ENCODE assay signal across 1 cellular context in the genomic region with DNA sequence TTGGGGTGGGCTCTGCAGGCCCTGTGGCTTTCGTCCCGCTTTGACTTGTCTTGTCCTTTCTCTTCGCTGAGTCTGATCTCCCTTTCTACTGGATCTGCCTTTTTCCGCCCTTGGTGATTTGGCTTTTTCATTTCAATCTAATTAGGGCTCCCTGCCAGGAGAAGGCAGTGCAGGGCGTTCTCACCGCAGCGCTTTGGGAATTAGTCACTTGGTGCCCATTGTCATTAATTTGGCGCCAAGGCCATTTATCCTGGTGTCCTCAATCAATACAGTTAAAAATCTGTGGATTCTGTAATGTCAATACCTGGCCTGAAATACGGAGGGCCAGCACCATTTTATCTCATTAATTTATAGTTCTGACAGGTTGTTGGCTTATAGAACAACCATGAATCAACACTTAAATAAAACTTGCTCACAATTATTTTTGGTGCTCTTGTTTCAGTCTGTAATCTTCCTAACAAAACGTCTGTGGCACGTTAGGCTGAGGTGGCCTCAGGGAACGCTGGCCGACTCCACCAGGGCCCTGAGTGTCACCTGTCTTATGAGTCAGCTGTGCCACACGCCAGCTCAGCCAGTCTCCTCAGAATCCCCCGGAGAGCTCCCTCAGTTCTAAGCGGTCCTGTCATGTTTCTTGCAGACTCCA.
A peak's percentile ranks its signal among the peaks of the same experiment; 100 is the strongest.
TF ChIP-seq lines count a peak whose summit lies in the region.

No MANE protein-coding gene starts in this region.

TF ChIP-seq in HEK293, 187 proteins besides CTCF, POLR2A, EP300 and RAD21 (continued from another document and continues in another):
- TF ChIP-seq, protein P1, sequence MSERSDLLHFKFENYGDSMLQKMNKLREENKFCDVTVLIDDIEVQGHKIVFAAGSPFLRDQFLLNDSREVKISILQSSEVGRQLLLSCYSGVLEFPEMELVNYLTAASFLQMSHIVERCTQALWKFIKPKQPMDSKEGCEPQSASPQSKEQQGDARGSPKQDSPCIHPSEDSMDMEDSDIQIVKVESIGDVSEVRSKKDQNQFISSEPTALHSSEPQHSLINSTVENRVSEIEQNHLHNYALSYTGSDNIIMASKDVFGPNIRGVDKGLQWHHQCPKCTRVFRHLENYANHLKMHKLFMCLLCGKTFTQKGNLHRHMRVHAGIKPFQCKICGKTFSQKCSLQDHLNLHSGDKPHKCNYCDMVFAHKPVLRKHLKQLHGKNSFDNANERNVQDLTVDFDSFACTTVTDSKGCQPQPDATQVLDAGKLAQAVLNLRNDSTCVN (tag by site-specific recombination; optimal IDR thresholded peaks at IDR 0.05), result no peak
- TF ChIP-seq, protein P2, sequence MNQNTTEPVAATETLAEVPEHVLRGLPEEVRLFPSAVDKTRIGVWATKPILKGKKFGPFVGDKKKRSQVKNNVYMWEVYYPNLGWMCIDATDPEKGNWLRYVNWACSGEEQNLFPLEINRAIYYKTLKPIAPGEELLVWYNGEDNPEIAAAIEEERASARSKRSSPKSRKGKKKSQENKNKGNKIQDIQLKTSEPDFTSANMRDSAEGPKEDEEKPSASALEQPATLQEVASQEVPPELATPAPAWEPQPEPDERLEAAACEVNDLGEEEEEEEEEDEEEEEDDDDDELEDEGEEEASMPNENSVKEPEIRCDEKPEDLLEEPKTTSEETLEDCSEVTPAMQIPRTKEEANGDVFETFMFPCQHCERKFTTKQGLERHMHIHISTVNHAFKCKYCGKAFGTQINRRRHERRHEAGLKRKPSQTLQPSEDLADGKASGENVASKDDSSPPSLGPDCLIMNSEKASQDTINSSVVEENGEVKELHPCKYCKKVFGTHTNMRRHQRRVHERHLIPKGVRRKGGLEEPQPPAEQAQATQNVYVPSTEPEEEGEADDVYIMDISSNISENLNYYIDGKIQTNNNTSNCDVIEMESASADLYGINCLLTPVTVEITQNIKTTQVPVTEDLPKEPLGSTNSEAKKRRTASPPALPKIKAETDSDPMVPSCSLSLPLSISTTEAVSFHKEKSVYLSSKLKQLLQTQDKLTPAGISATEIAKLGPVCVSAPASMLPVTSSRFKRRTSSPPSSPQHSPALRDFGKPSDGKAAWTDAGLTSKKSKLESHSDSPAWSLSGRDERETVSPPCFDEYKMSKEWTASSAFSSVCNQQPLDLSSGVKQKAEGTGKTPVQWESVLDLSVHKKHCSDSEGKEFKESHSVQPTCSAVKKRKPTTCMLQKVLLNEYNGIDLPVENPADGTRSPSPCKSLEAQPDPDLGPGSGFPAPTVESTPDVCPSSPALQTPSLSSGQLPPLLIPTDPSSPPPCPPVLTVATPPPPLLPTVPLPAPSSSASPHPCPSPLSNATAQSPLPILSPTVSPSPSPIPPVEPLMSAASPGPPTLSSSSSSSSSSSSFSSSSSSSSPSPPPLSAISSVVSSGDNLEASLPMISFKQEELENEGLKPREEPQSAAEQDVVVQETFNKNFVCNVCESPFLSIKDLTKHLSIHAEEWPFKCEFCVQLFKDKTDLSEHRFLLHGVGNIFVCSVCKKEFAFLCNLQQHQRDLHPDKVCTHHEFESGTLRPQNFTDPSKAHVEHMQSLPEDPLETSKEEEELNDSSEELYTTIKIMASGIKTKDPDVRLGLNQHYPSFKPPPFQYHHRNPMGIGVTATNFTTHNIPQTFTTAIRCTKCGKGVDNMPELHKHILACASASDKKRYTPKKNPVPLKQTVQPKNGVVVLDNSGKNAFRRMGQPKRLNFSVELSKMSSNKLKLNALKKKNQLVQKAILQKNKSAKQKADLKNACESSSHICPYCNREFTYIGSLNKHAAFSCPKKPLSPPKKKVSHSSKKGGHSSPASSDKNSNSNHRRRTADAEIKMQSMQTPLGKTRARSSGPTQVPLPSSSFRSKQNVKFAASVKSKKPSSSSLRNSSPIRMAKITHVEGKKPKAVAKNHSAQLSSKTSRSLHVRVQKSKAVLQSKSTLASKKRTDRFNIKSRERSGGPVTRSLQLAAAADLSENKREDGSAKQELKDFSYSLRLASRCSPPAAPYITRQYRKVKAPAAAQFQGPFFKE (tag by site-specific recombination; IDR thresholded peaks at IDR 0.05; ENCODE audit: borderline replicate concordance), result no peak
- TF ChIP-seq, protein P3, sequence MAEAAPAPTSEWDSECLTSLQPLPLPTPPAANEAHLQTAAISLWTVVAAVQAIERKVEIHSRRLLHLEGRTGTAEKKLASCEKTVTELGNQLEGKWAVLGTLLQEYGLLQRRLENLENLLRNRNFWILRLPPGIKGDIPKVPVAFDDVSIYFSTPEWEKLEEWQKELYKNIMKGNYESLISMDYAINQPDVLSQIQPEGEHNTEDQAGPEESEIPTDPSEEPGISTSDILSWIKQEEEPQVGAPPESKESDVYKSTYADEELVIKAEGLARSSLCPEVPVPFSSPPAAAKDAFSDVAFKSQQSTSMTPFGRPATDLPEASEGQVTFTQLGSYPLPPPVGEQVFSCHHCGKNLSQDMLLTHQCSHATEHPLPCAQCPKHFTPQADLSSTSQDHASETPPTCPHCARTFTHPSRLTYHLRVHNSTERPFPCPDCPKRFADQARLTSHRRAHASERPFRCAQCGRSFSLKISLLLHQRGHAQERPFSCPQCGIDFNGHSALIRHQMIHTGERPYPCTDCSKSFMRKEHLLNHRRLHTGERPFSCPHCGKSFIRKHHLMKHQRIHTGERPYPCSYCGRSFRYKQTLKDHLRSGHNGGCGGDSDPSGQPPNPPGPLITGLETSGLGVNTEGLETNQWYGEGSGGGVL (tag by site-specific recombination; IDR thresholded peaks at IDR 0.05), result no peak
- TF ChIP-seq, protein P4, sequence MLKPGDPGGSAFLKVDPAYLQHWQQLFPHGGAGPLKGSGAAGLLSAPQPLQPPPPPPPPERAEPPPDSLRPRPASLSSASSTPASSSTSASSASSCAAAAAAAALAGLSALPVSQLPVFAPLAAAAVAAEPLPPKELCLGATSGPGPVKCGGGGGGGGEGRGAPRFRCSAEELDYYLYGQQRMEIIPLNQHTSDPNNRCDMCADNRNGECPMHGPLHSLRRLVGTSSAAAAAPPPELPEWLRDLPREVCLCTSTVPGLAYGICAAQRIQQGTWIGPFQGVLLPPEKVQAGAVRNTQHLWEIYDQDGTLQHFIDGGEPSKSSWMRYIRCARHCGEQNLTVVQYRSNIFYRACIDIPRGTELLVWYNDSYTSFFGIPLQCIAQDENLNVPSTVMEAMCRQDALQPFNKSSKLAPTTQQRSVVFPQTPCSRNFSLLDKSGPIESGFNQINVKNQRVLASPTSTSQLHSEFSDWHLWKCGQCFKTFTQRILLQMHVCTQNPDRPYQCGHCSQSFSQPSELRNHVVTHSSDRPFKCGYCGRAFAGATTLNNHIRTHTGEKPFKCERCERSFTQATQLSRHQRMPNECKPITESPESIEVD (tag by site-specific recombination; IDR thresholded peaks at IDR 0.05), result peak; percentile 74
- TF ChIP-seq ZXDB (tag by site-specific recombination; IDR thresholded peaks at IDR 0.05), result no peak
- no peak for TF ChIP-seq SP2 (tag by site-specific recombination; IDR thresholded peaks at IDR 0.05)
- peak; percentile 54; the same call in 1 of the 2 replicates for TF ChIP-seq ZSCAN30 (tag by site-specific recombination; IDR thresholded peaks at IDR 0.05)
- no peak for TF ChIP-seq ZNF248 (tag by site-specific recombination; IDR thresholded peaks at IDR 0.05)
- TF ChIP-seq OSR2 (tag by site-specific recombination; IDR thresholded peaks at IDR 0.05), result peak; percentile 51
- TF ChIP-seq, protein P5, sequence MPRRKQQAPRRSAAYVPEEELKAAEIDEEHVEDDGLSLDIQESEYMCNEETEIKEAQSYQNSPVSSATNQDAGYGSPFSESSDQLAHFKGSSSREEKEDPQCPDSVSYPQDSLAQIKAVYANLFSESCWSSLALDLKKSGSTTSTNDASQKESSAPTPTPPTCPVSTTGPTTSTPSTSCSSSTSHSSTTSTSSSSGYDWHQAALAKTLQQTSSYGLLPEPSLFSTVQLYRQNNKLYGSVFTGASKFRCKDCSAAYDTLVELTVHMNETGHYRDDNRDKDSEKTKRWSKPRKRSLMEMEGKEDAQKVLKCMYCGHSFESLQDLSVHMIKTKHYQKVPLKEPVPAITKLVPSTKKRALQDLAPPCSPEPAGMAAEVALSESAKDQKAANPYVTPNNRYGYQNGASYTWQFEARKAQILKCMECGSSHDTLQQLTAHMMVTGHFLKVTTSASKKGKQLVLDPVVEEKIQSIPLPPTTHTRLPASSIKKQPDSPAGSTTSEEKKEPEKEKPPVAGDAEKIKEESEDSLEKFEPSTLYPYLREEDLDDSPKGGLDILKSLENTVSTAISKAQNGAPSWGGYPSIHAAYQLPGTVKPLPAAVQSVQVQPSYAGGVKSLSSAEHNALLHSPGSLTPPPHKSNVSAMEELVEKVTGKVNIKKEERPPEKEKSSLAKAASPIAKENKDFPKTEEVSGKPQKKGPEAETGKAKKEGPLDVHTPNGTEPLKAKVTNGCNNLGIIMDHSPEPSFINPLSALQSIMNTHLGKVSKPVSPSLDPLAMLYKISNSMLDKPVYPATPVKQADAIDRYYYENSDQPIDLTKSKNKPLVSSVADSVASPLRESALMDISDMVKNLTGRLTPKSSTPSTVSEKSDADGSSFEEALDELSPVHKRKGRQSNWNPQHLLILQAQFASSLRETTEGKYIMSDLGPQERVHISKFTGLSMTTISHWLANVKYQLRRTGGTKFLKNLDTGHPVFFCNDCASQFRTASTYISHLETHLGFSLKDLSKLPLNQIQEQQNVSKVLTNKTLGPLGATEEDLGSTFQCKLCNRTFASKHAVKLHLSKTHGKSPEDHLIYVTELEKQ (tag by site-specific recombination; IDR thresholded peaks at IDR 0.05; ENCODE audit: borderline replicate concordance), result peak; percentile 80; the same call in 1 of the 2 replicates
- TF ChIP-seq, protein P6, sequence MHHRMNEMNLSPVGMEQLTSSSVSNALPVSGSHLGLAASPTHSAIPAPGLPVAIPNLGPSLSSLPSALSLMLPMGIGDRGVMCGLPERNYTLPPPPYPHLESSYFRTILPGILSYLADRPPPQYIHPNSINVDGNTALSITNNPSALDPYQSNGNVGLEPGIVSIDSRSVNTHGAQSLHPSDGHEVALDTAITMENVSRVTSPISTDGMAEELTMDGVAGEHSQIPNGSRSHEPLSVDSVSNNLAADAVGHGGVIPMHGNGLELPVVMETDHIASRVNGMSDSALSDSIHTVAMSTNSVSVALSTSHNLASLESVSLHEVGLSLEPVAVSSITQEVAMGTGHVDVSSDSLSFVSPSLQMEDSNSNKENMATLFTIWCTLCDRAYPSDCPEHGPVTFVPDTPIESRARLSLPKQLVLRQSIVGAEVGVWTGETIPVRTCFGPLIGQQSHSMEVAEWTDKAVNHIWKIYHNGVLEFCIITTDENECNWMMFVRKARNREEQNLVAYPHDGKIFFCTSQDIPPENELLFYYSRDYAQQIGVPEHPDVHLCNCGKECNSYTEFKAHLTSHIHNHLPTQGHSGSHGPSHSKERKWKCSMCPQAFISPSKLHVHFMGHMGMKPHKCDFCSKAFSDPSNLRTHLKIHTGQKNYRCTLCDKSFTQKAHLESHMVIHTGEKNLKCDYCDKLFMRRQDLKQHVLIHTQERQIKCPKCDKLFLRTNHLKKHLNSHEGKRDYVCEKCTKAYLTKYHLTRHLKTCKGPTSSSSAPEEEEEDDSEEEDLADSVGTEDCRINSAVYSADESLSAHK (tag by site-specific recombination; IDR thresholded peaks at IDR 0.05), result no peak
- TF ChIP-seq, protein P7, sequence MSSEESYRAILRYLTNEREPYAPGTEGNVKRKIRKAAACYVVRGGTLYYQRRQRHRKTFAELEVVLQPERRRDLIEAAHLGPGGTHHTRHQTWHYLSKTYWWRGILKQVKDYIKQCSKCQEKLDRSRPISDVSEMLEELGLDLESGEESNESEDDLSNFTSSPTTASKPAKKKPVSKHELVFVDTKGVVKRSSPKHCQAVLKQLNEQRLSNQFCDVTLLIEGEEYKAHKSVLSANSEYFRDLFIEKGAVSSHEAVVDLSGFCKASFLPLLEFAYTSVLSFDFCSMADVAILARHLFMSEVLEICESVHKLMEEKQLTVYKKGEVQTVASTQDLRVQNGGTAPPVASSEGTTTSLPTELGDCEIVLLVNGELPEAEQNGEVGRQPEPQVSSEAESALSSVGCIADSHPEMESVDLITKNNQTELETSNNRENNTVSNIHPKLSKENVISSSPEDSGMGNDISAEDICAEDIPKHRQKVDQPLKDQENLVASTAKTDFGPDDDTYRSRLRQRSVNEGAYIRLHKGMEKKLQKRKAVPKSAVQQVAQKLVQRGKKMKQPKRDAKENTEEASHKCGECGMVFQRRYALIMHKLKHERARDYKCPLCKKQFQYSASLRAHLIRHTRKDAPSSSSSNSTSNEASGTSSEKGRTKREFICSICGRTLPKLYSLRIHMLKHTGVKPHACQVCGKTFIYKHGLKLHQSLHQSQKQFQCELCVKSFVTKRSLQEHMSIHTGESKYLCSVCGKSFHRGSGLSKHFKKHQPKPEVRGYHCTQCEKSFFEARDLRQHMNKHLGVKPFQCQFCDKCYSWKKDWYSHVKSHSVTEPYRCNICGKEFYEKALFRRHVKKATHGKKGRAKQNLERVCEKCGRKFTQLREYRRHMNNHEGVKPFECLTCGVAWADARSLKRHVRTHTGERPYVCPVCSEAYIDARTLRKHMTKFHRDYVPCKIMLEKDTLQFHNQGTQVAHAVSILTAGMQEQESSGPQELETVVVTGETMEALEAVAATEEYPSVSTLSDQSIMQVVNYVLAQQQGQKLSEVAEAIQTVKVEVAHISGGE (tag by site-specific recombination; conservative IDR thresholded peaks at IDR 0.05; ENCODE audit: low read depth), result no peak
- TF ChIP-seq ZNF394 (tag by site-specific recombination; IDR thresholded peaks at IDR 0.05; ENCODE audit: borderline replicate concordance), result peak; percentile 34; the same call in 1 of the 2 replicates
- peak; percentile 81 for TF ChIP-seq FEZF1 (tag by site-specific recombination; IDR thresholded peaks at IDR 0.05)
- no peak for TF ChIP-seq ZNF19 (tag by site-specific recombination; IDR thresholded peaks at IDR 0.05; ENCODE audit: low read depth)
- TF ChIP-seq, protein P8, sequence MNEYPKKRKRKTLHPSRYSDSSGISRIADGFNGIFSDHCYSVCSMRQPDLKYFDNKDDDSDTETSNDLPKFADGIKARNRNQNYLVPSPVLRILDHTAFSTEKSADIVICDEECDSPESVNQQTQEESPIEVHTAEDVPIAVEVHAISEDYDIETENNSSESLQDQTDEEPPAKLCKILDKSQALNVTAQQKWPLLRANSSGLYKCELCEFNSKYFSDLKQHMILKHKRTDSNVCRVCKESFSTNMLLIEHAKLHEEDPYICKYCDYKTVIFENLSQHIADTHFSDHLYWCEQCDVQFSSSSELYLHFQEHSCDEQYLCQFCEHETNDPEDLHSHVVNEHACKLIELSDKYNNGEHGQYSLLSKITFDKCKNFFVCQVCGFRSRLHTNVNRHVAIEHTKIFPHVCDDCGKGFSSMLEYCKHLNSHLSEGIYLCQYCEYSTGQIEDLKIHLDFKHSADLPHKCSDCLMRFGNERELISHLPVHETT (tag by site-specific recombination; IDR thresholded peaks at IDR 0.05), result peak; percentile 67; the same call in 1 of the 2 replicates
- TF ChIP-seq ZFP69B (tag by site-specific recombination; IDR thresholded peaks at IDR 0.05), result peak; percentile 18; the same call in 1 of the 2 replicates
- no peak for TF ChIP-seq ZNF354C (tag by site-specific recombination; IDR thresholded peaks at IDR 0.05; ENCODE audit: borderline replicate concordance, low read depth)
- TF ChIP-seq HOXD13 (CRISPR knock-in tag; IDR thresholded peaks at IDR 0.05; ENCODE audit: borderline replicate concordance), result no peak
- TF ChIP-seq ZSCAN16 (tag by site-specific recombination; IDR thresholded peaks at IDR 0.05), result no peak
- TF ChIP-seq ZNF391 (tag by site-specific recombination; IDR thresholded peaks at IDR 0.05; ENCODE audit: borderline replicate concordance, low read depth), result peak; percentile 18; the same call in 1 of the 2 replicates
- TF ChIP-seq ZNF660 (tag by site-specific recombination; IDR thresholded peaks at IDR 0.05), result peak; percentile 68; the same call in 1 of the 2 replicates
- TF ChIP-seq ZNF701 (tag by site-specific recombination; IDR thresholded peaks at IDR 0.05), result no peak
